Comparison of ENCODE assay signal across 20 cellular contexts in the genomic region with DNA sequence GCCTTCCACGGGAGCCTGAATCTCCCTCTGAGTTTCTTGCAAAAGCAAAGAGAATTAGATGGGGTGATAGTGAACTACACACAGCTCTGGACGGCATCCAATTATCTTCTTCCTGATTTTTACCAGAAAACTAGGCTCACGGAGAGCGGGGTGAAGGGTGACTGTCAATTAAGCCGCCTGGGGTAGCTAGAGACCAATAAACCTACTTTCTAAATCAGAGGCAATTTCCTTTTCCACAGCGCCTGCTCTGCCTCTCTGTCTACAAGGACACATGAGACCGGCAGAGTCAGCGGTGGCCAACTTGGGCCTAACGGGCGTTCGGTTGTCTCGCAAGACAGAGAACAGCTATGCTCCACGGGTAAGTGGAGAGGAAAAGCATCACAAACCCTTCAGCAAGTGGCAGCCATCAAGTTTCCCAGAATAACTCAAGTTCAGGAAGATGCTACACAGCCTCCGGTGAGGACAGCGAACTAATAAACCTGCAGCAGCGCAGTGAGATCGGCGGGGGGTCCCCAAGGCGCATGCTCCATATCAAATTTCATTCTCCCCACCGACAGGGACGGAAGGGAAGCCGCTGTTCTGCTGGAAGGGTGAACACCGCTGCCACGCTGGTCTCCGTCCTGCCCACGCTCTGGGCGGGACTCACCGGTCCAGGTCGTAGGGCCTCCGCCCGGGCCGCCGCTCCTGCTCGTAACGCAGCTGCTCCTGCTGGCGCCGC. TPM values are rescaled to one million over a fixed set of nuclear protein-coding genes. Genes with fewer than 3 reads are reported as not detected.
"Had no signal": no experiment of that assay in that cellular context is flagged by ENCODE, and none has a peak within 500 bp of the region (broad histone marks: within the 10 kb centered on the region; RNA-seq: fewer than 3 reads in every experiment).

No MANE protein-coding gene starts in this region.

- ATAC-seq: naive thymus-derived CD4-positive, alpha-beta T cell; right cardiac atrium; stimulated activated naive CD8-positive, alpha-beta T cell treated with anti-CD3 and anti-CD28 coated beads, Interleukin-15, amount 100 ng/mL, for 72 hours had no signal

- H3K4me1 ChIP-seq: esophagus muscularis mucosa, left ventricle myocardium inferior, upper lobe of left lung had no signal

- H3K4me3 Mint-ChIP-seq: activated naive CD8-positive, alpha-beta T cell; central memory CD8-positive, alpha-beta T cell; naive thymus-derived CD4-positive, alpha-beta T cell; stimulated activated naive CD8-positive, alpha-beta T cell treated with anti-CD3 and anti-CD28 coated beads, Interleukin-15, amount 100 ng/mL, for 72 hours had no signal

- H3K27me3 Mint-ChIP-seq: activated naive CD8-positive, alpha-beta T cell; central memory CD8-positive, alpha-beta T cell; naive thymus-derived CD4-positive, alpha-beta T cell; stimulated activated naive CD8-positive, alpha-beta T cell treated with anti-CD3 and anti-CD28 coated beads, Interleukin-15, amount 100 ng/mL, for 72 hours had no signal

- H3K27me3 ChIP-seq: brain microvascular endothelial cell, esophagus muscularis mucosa, hepatocyte, upper lobe of left lung had no signal

- H3K9me3 Mint-ChIP-seq: central memory CD8-positive, alpha-beta T cell; naive thymus-derived CD4-positive, alpha-beta T cell; stimulated activated naive CD8-positive, alpha-beta T cell treated with anti-CD3 and anti-CD28 coated beads, Interleukin-15, amount 100 ng/mL, for 72 hours had no signal

- H3K27ac Mint-ChIP-seq: activated naive CD8-positive, alpha-beta T cell; naive thymus-derived CD4-positive, alpha-beta T cell had no signal

- DNase-seq: activated CD4-positive, alpha-beta T cell treated with anti-CD3 and anti-CD28 coated beads, Interleukin-2, amount 50 U/mL, for 48 hours; activated effector memory CD4-positive, alpha-beta T cell treated with anti-CD3 and anti-CD28 coated beads, Interleukin-2, amount 50 U/mL, for 16 hours; activated T-cell treated with anti-CD3 and anti-CD28 coated beads, Interleukin-2, amount 50 U/mL, for 1 hour; amniotic stem cell; brain microvascular endothelial cell; left ventricle myocardium inferior; naive thymus-derived CD4-positive, alpha-beta T cell; right cardiac atrium; stimulated activated naive CD8-positive, alpha-beta T cell treated with anti-CD3 and anti-CD28 coated beads, Interleukin-15, amount 100 ng/mL, for 72 hours; T-helper 9 cell had no signal

- H3K4me3 ChIP-seq: coronary artery, esophagus muscularis mucosa, hepatocyte, left ventricle myocardium inferior, smooth muscle cell, upper lobe of left lung had no signal

- H3K27ac ChIP-seq: brain microvascular endothelial cell, coronary artery, esophagus muscularis mucosa, left ventricle myocardium inferior, upper lobe of left lung, VCaP had no signal

- H3K9me3 ChIP-seq: esophagus muscularis mucosa, left ventricle myocardium inferior, upper lobe of left lung had no signal

RNA-seq across cellular contexts. Expression of a gene that starts 25.7 kb away (rescaled TPM):
- total RNA-seq: fibroblast of villous mesenchyme, glomerular endothelial cell, left ventricle myocardium inferior had no signal
